In the genomic region with DNA sequence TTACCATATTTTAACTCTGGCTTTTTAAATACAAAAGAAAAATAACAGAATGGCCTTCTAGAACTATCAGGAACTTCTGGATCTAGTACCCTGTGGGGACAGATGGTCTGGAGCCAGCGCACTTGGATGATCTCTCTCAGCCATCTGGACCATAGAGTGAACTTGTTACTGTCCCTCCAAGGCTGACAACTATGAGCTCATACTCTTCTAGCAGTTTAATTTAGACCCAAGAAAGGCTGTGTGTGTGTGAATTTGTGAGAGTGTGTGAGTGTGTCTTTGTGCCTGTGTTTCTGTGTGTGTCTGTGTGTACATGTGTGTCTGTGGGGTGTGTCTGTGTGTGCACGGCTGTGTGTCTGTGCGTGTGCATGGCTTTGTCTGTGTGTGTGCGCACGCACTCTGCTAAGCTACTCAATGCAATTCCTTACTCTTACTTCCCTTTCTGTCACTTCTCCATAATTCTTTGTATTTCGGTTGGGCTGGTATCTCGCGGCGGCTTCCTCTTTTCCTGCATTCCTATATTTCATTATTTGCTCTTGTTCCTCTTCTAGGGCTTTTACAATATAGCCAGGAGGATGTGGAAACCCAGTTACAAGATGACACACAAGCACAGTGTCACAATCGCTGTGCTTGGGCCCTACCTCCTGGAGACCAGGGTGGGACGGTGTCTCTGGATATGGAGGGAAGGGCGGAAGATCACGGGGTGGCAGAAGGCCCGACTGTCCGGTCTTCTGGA, we compare ENCODE assay signal across 1 cellular context.
TF ChIP-seq lines count a peak whose summit lies in the region.

No MANE protein-coding gene starts in this region.

TF ChIP-seq in K562, 482 proteins besides CTCF, POLR2A, EP300 and RAD21 (continued from another document and continues in another):
- TF ChIP-seq BMI1 (IDR thresholded peaks at IDR 0.05; ENCODE audit: low read length) (no peak), ZNF551 (CRISPR knock-in tag; IDR thresholded peaks at IDR 0.05) (no peak), CCAR2 (IDR thresholded peaks at IDR 0.05; ENCODE audit: low read depth, low read length) (no peak), JUND (IDR thresholded peaks at IDR 0.05; ENCODE audit: borderline replicate concordance, low read depth, low read length) (peak; percentile 49; the same call in 1 of the 2 replicates), JUND (tag; IDR thresholded peaks at IDR 0.05; ENCODE audit: borderline replicate concordance, low read depth, low read length) (peak; percentile 80; the same call in 2 of the 3 replicates), ZNF263 (CRISPR knock-in tag; IDR thresholded peaks at IDR 0.05; ENCODE audit: borderline replicate concordance) (no peak), SIRT6 (IDR thresholded peaks at IDR 0.05; ENCODE audit: low read depth, low read length) (no peak), CBFA2T2 (conservative IDR thresholded peaks at IDR 0.05) (no peak; the same call in 1 of the 2 replicates), OTX1 (CRISPR knock-in tag; IDR thresholded peaks at IDR 0.05) (peak; percentile 76; the same call in 1 of the 2 replicates), HDAC6 (IDR thresholded peaks at IDR 0.05; ENCODE audit: low read depth, low read length) (no peak), STAT5B (CRISPR knock-in tag; IDR thresholded peaks at IDR 0.05) (no peak), NFE2L1 (tag; IDR thresholded peaks at IDR 0.05; ENCODE audit: borderline replicate concordance, low read depth) (no peak), CC2D1A (IDR thresholded peaks at IDR 0.05) (no peak), E2F3 (CRISPR knock-in tag; IDR thresholded peaks at IDR 0.05) (no peak), KDM5B (IDR thresholded peaks at IDR 0.05; ENCODE audit: insufficient replicate concordance, low read depth, low read length) (no peak), L3MBTL2 (IDR thresholded peaks at IDR 0.05) (no peak), PCBP2 (IDR thresholded peaks at IDR 0.05; ENCODE audit: low read depth, low read length, poor library complexity, severe bottlenecking) (no peak), ZNF133 (CRISPR knock-in tag; IDR thresholded peaks at IDR 0.05) (no peak), ZNF707 (CRISPR knock-in tag; conservative IDR thresholded peaks at IDR 0.05) (no peak), MTA3 (IDR thresholded peaks at IDR 0.05; ENCODE audit: borderline replicate concordance) (peak; percentile 30; the same call in 1 of the 2 replicates), NFATC3 (IDR thresholded peaks at IDR 0.05) (no peak), ZBTB8A (IDR thresholded peaks at IDR 0.05; ENCODE audit: partially characterized antibody) (no peak), NCOA4 (IDR thresholded peaks at IDR 0.05; ENCODE audit: partially characterized antibody) (no peak), ZNF239 (CRISPR knock-in tag; IDR thresholded peaks at IDR 0.05) (no peak), SMAD2 (IDR thresholded peaks at IDR 0.05; ENCODE audit: low read depth, low read length) (no peak), RBFOX2 (IDR thresholded peaks at IDR 0.05; ENCODE audit: low read depth, low read length) (no peak), POLR2B (IDR thresholded peaks at IDR 0.05; ENCODE audit: low read depth, partially characterized antibody) (peak; percentile 21), RBM15 (IDR thresholded peaks at IDR 0.05; ENCODE audit: insufficient read depth, low read length) (no peak), HMG20A (CRISPR knock-in tag; conservative IDR thresholded peaks at IDR 0.05) (no peak), ZNF143 (CRISPR knock-in tag; IDR thresholded peaks at IDR 0.05) (no peak), PYGO2 (tag; IDR thresholded peaks at IDR 0.05) (no peak), PML (IDR thresholded peaks at IDR 0.05; ENCODE audit: low read length) (no peak), ESRRA (IDR thresholded peaks at IDR 0.05; ENCODE audit: borderline replicate concordance, low read depth) (no peak), TAF9B (IDR thresholded peaks at IDR 0.05; ENCODE audit: partially characterized antibody) (no peak), PHB2 (IDR thresholded peaks at IDR 0.05; ENCODE audit: low read depth) (no peak), SAP30 (IDR thresholded peaks at IDR 0.05; ENCODE audit: borderline replicate concordance, insufficient read depth, low read depth, low read length, poor library complexity, severe bottlenecking) (no peak)
- TF ChIP-seq, protein P1, sequence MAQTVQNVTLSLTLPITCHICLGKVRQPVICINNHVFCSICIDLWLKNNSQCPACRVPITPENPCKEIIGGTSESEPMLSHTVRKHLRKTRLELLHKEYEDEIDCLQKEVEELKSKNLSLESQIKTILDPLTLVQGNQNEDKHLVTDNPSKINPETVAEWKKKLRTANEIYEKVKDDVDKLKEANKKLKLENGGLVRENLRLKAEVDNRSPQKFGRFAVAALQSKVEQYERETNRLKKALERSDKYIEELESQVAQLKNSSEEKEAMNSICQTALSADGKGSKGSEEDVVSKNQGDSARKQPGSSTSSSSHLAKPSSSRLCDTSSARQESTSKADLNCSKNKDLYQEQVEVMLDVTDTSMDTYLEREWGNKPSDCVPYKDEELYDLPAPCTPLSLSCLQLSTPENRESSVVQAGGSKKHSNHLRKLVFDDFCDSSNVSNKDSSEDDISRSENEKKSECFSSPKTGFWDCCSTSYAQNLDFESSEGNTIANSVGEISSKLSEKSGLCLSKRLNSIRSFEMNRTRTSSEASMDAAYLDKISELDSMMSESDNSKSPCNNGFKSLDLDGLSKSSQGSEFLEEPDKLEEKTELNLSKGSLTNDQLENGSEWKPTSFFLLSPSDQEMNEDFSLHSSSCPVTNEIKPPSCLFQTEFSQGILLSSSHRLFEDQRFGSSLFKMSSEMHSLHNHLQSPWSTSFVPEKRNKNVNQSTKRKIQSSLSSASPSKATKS (CRISPR knock-in tag; IDR thresholded peaks at IDR 0.05) = no peak
- TF ChIP-seq, protein P2, sequence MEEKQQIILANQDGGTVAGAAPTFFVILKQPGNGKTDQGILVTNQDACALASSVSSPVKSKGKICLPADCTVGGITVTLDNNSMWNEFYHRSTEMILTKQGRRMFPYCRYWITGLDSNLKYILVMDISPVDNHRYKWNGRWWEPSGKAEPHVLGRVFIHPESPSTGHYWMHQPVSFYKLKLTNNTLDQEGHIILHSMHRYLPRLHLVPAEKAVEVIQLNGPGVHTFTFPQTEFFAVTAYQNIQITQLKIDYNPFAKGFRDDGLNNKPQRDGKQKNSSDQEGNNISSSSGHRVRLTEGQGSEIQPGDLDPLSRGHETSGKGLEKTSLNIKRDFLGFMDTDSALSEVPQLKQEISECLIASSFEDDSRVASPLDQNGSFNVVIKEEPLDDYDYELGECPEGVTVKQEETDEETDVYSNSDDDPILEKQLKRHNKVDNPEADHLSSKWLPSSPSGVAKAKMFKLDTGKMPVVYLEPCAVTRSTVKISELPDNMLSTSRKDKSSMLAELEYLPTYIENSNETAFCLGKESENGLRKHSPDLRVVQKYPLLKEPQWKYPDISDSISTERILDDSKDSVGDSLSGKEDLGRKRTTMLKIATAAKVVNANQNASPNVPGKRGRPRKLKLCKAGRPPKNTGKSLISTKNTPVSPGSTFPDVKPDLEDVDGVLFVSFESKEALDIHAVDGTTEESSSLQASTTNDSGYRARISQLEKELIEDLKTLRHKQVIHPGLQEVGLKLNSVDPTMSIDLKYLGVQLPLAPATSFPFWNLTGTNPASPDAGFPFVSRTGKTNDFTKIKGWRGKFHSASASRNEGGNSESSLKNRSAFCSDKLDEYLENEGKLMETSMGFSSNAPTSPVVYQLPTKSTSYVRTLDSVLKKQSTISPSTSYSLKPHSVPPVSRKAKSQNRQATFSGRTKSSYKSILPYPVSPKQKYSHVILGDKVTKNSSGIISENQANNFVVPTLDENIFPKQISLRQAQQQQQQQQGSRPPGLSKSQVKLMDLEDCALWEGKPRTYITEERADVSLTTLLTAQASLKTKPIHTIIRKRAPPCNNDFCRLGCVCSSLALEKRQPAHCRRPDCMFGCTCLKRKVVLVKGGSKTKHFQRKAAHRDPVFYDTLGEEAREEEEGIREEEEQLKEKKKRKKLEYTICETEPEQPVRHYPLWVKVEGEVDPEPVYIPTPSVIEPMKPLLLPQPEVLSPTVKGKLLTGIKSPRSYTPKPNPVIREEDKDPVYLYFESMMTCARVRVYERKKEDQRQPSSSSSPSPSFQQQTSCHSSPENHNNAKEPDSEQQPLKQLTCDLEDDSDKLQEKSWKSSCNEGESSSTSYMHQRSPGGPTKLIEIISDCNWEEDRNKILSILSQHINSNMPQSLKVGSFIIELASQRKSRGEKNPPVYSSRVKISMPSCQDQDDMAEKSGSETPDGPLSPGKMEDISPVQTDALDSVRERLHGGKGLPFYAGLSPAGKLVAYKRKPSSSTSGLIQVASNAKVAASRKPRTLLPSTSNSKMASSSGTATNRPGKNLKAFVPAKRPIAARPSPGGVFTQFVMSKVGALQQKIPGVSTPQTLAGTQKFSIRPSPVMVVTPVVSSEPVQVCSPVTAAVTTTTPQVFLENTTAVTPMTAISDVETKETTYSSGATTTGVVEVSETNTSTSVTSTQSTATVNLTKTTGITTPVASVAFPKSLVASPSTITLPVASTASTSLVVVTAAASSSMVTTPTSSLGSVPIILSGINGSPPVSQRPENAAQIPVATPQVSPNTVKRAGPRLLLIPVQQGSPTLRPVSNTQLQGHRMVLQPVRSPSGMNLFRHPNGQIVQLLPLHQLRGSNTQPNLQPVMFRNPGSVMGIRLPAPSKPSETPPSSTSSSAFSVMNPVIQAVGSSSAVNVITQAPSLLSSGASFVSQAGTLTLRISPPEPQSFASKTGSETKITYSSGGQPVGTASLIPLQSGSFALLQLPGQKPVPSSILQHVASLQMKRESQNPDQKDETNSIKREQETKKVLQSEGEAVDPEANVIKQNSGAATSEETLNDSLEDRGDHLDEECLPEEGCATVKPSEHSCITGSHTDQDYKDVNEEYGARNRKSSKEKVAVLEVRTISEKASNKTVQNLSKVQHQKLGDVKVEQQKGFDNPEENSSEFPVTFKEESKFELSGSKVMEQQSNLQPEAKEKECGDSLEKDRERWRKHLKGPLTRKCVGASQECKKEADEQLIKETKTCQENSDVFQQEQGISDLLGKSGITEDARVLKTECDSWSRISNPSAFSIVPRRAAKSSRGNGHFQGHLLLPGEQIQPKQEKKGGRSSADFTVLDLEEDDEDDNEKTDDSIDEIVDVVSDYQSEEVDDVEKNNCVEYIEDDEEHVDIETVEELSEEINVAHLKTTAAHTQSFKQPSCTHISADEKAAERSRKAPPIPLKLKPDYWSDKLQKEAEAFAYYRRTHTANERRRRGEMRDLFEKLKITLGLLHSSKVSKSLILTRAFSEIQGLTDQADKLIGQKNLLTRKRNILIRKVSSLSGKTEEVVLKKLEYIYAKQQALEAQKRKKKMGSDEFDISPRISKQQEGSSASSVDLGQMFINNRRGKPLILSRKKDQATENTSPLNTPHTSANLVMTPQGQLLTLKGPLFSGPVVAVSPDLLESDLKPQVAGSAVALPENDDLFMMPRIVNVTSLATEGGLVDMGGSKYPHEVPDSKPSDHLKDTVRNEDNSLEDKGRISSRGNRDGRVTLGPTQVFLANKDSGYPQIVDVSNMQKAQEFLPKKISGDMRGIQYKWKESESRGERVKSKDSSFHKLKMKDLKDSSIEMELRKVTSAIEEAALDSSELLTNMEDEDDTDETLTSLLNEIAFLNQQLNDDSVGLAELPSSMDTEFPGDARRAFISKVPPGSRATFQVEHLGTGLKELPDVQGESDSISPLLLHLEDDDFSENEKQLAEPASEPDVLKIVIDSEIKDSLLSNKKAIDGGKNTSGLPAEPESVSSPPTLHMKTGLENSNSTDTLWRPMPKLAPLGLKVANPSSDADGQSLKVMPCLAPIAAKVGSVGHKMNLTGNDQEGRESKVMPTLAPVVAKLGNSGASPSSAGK (IDR thresholded peaks at IDR 0.05) = no peak
- TF ChIP-seq, protein P3, sequence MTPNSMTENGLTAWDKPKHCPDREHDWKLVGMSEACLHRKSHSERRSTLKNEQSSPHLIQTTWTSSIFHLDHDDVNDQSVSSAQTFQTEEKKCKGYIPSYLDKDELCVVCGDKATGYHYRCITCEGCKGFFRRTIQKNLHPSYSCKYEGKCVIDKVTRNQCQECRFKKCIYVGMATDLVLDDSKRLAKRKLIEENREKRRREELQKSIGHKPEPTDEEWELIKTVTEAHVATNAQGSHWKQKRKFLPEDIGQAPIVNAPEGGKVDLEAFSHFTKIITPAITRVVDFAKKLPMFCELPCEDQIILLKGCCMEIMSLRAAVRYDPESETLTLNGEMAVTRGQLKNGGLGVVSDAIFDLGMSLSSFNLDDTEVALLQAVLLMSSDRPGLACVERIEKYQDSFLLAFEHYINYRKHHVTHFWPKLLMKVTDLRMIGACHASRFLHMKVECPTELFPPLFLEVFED (CRISPR knock-in tag; conservative IDR thresholded peaks at IDR 0.05) = no peak; the same call in 1 of the 2 replicates
- TF ChIP-seq, protein P4, sequence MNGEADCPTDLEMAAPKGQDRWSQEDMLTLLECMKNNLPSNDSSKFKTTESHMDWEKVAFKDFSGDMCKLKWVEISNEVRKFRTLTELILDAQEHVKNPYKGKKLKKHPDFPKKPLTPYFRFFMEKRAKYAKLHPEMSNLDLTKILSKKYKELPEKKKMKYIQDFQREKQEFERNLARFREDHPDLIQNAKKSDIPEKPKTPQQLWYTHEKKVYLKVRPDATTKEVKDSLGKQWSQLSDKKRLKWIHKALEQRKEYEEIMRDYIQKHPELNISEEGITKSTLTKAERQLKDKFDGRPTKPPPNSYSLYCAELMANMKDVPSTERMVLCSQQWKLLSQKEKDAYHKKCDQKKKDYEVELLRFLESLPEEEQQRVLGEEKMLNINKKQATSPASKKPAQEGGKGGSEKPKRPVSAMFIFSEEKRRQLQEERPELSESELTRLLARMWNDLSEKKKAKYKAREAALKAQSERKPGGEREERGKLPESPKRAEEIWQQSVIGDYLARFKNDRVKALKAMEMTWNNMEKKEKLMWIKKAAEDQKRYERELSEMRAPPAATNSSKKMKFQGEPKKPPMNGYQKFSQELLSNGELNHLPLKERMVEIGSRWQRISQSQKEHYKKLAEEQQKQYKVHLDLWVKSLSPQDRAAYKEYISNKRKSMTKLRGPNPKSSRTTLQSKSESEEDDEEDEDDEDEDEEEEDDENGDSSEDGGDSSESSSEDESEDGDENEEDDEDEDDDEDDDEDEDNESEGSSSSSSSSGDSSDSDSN (IDR thresholded peaks at IDR 0.05; ENCODE audit: borderline replicate concordance in 1 of 2, low read depth in 2 of 2, low read length in 2 of 2) = no peak
- TF ChIP-seq, protein P5, sequence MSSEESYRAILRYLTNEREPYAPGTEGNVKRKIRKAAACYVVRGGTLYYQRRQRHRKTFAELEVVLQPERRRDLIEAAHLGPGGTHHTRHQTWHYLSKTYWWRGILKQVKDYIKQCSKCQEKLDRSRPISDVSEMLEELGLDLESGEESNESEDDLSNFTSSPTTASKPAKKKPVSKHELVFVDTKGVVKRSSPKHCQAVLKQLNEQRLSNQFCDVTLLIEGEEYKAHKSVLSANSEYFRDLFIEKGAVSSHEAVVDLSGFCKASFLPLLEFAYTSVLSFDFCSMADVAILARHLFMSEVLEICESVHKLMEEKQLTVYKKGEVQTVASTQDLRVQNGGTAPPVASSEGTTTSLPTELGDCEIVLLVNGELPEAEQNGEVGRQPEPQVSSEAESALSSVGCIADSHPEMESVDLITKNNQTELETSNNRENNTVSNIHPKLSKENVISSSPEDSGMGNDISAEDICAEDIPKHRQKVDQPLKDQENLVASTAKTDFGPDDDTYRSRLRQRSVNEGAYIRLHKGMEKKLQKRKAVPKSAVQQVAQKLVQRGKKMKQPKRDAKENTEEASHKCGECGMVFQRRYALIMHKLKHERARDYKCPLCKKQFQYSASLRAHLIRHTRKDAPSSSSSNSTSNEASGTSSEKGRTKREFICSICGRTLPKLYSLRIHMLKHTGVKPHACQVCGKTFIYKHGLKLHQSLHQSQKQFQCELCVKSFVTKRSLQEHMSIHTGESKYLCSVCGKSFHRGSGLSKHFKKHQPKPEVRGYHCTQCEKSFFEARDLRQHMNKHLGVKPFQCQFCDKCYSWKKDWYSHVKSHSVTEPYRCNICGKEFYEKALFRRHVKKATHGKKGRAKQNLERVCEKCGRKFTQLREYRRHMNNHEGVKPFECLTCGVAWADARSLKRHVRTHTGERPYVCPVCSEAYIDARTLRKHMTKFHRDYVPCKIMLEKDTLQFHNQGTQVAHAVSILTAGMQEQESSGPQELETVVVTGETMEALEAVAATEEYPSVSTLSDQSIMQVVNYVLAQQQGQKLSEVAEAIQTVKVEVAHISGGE (CRISPR knock-in tag; IDR thresholded peaks at IDR 0.05) = 0 out of 6 replicates have a peak, but pooled peaks of 1 of the 3 experiments have one; percentile 50
